ENCODE assay signal across 8 cellular contexts in the genomic region with DNA sequence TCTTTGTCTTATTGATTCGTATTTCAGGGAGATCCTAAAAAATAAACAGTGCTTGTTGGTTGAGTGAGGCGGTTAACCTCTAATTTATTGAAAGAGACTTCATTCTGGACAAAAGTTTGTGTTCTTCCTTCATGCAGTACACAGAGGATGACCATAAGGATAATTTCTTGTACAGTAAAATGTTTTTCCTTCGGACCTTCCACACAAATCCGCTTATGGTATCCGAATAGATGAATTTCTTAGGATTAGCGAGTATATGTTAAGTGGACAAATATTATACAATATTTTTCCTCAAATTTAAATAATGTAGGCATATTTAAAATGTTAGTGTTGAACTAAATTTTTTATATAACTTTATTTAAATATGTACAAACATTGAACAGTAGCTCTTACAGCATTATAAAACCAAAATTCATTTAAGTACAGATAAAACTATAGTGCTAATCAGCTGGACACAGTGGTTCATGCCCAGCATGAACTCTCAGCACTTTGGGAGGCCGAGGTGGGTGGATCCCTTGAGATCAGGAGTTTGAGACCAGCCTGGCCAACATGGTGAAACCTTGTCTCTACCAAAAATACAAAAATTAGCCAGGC.
DNase-seq lines count a peak whose midpoint lies in the region; ATAC-seq and TF ChIP-seq lines count a peak whose summit lies in the region.

No MANE protein-coding gene starts in this region.

- H3K36me3 ChIP-seq in right atrium auricular region (peaks cover 3% of the 10 kb centered on the region), brain microvascular endothelial cell (replicated peaks) (peaks cover 3% of the 10 kb centered on the region)

- DNase-seq in right atrium auricular region (ENCODE audit: low spot score) (no peak), Right ventricle myocardium superior (no peak), brain microvascular endothelial cell (no peak), naive B cell (no peak), medulla oblongata (ENCODE audit: extremely low spot score) (no peak), NCI-H526 (lab: John Stamatoyannopoulos, UW) (no peak)

- in situ Hi-C loops in brain microvascular endothelial cell (cut with HindIII; ENCODE audit: low pct_ligation_motif_present, low sequenced_read_pairs), result no loop called here

- H3K36me3 Mint-ChIP-seq in naive B cell, result peaks cover 0 to 13% of the 10 kb centered on the region in 2 donors

- peaks cover 39 to 63% (median 49%) of the 10 kb centered on the region in 3 donors for H3K4me1 Mint-ChIP-seq in naive B cell

- H3K27ac ChIP-seq in right atrium auricular region (peak overlapping the region; percentile 52 to 61), brain microvascular endothelial cell (peak overlapping the region; percentile 88)

- H3K4me3 Mint-ChIP-seq in naive B cell, result peak overlapping the region; percentile 68 to 90 (median 84)

- H3K27me3 ChIP-seq in right atrium auricular region, result no peaks in the 10 kb centered on the region
- H3K27me3 ChIP-seq in brain microvascular endothelial cell (replicated peaks), result no peaks in the 10 kb centered on the region

- peaks cover 0 to 22% of the 10 kb centered on the region in 2 donors for H3K4me1 ChIP-seq in right atrium auricular region

- peaks cover 0 to 23% (median 11%) of the 10 kb centered on the region in 7 donors for H3K9me3 Mint-ChIP-seq in naive B cell

- H3K9me3 ChIP-seq in right atrium auricular region, result peaks cover 0 to 8% of the 10 kb centered on the region in 2 donors

- intact Hi-C loops in Right ventricle myocardium superior (cut with DNase I), result no loop called here

- peak overlapping the region in 2 of 6 donors; percentile 1 to 59 for H3K27ac Mint-ChIP-seq in naive B cell

- H3K27me3 Mint-ChIP-seq in naive B cell, result no peaks in the 10 kb centered on the region

- no peak for ATAC-seq in Right ventricle myocardium superior (ENCODE audit: poor library complexity)
- ATAC-seq in naive B cell (ENCODE audit: low read depth in 2 of 2), result no peak
- ATAC-seq in HG02981 (IDR thresholded peaks at IDR 0.05; ENCODE audit: unreplicated experiment), result no peak
- ATAC-seq in GM18498 (IDR thresholded peaks at IDR 0.05; ENCODE audit: unreplicated experiment), result no peak

- TF ChIP-seq CTCF in right atrium auricular region (IDR thresholded peaks at IDR 0.05) (no peak), brain microvascular endothelial cell (IDR thresholded peaks at IDR 0.05; ENCODE audit: low read depth, low read length, missing control alignments) (no peak)

- H3K4me3 ChIP-seq in right atrium auricular region (peak overlapping the region in 1 of 2 donors; percentile 21), brain microvascular endothelial cell (ENCODE audit: low read depth, low read length) (peak overlapping the region; percentile 10)
